8 cellular contexts compared by ENCODE assay signal in the genomic region with DNA sequence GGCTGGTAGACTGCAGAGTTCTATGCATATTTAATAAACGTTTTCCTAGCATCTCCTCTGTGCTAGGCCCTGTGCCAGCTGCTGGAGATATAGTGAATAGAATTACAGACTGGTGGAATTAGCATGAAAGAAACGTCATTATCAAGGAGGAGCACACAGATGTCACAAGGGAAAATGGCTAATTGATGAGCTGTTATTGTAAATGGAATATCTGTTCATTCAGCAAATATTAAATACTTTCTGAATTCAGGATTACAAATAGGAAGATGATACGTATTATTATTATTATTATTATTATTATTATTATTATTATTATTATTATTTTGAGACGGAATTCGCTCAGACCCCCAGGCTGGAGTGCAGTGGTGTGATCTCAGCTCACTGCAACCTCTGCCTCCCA. TPM values are rescaled to one million over a fixed set of nuclear protein-coding genes. Genes with fewer than 3 reads are reported as not detected.
DNase-seq lines count a peak whose midpoint lies in the region; TF ChIP-seq lines count a peak whose summit lies in the region.

No MANE protein-coding gene starts in this region.

- peak overlapping the region; percentile 92 for H3K4me3 ChIP-seq in GM08714 (ENCODE audit: low read length)
- H3K4me3 ChIP-seq in epithelial cell of proximal tubule (ENCODE audit: low read depth, low read length): peak overlapping the region; percentile 95
- peak overlapping the region; percentile 64 to 67 for H3K4me3 ChIP-seq in prostate gland
- H3K4me3 ChIP-seq in lower leg skin (ENCODE audit: low read depth, poor library complexity, severe bottlenecking): no peak overlapping the region

- 58% methylated on average over 5 of the region's 5 CpGs for WGBS in prostate gland
- WGBS in lower leg skin, 2 donors: 48 to 56% methylated on average over 5 of the region's 5 CpGs

- H3K36me3 ChIP-seq in prostate gland: no peaks in the 10 kb centered on the region

- no peaks in the 10 kb centered on the region for H3K9me3 ChIP-seq in prostate gland

- no peaks in the 10 kb centered on the region for H3K27me3 ChIP-seq in prostate gland (replicated peaks; ENCODE audit: insufficient read depth)

- H3K4me1 ChIP-seq in prostate gland (replicated peaks): no peaks in the 10 kb centered on the region

- H3K27ac ChIP-seq in prostate gland: no peak overlapping the region

- TF ChIP-seq CTCF in epithelial cell of proximal tubule (conservative IDR thresholded peaks at IDR 0.05; ENCODE audit: low read depth, low read length) (no peak), prostate gland (IDR thresholded peaks at IDR 0.05) (no peak), lower leg skin (IDR thresholded peaks at IDR 0.05) (no peak)

- intact Hi-C loops in prostate gland (cut with DNase I) (no loop called here), lower leg skin (cut with DNase I; ENCODE audit: low total_unique reads) (no loop called here)

- TF ChIP-seq POLR2A in prostate gland (IDR thresholded peaks at IDR 0.05) (no peak), lower leg skin (IDR thresholded peaks at IDR 0.05) (no peak)

- DNase-seq in RKO (ENCODE audit: low spot score) (peak; percentile 41), epithelial cell of proximal tubule (ENCODE audit: low read depth) (no peak), prostate gland (ENCODE audit: low spot score) (no peak), iPS-NIHi7 (ENCODE audit: extremely low spot score) (no peak), lower leg skin (ENCODE audit: low spot score in 2 of 2) (no peak), GOT3 (lab: John Stamatoyannopoulos, UW) (no peak)
- DNase-seq in stimulated activated CD8-positive, alpha-beta memory T cell treated with anti-CD3 and anti-CD28 coated beads, Interleukin-4, amount 100 ng/mL, for 48 hours: no peak

RNA-seq across cellular contexts. Expression of gene AAR2, which starts 1.2 kb away (rescaled TPM):
- total RNA-seq in epithelial cell of proximal tubule (30.2 and 30.8 TPM in 2 replicates), prostate gland (10 to 100 TPM; 34.7 to 44.6 TPM), lower leg skin (10 to 100 TPM; 37.1 to 54.5 (median 38.7) TPM)
